ENCODE assay signal across 8 cellular contexts in genomic region chr16:22188595-22189442, GRCh38. TPM values are rescaled to one million over a fixed set of nuclear protein-coding genes. Genes with fewer than 3 reads are reported as not detected.
DNase-seq lines count a peak whose midpoint lies in the region; ATAC-seq and TF ChIP-seq lines count a peak whose summit lies in the region.

No MANE protein-coding gene starts in this region.

- H3K4me3 ChIP-seq in CD8-positive, alpha-beta memory T cell (ENCODE audit: low read length) = peak overlapping the region; percentile 51
- H3K4me3 ChIP-seq in HUES48 (ENCODE audit: low read depth, low read length) (peak overlapping the region; percentile 81; the same call in 1 of the 2 replicates), NT2/D1 (ENCODE audit: insufficient read length, low read depth) (no peak overlapping the region), epithelial cell of esophagus (ENCODE audit: low read length) (no peak overlapping the region)

- peaks cover 0 to 9% (median 4%) of the 10 kb centered on the region in 3 donors for H3K36me3 Mint-ChIP-seq in CD8-positive, alpha-beta memory T cell

- no peaks in the 10 kb centered on the region for H3K27me3 ChIP-seq in CD8-positive, alpha-beta memory T cell (ENCODE audit: insufficient read depth, low read length, poor library complexity, severe bottlenecking)
- peaks cover 9% of the 10 kb centered on the region; the same call in 1 of the 2 replicates for H3K27me3 ChIP-seq in HUES48 (ENCODE audit: control insufficient read depth, insufficient read depth, low read length)
- peaks cover 11% of the 10 kb centered on the region for H3K27me3 ChIP-seq in NT2/D1 (ENCODE audit: insufficient read depth, insufficient read length)

- peaks cover 42 to 64% (median 47%) of the 10 kb centered on the region in 3 donors for H3K4me1 Mint-ChIP-seq in CD8-positive, alpha-beta memory T cell

- H3K9me3 Mint-ChIP-seq in CD8-positive, alpha-beta memory T cell = peaks cover 0 to 5% (median 0%) of the 10 kb centered on the region in 5 donors

- peaks cover 53% of the 10 kb centered on the region for H3K4me1 ChIP-seq in CD8-positive, alpha-beta memory T cell (ENCODE audit: insufficient read depth, low read length)
- H3K4me1 ChIP-seq in HUES48 (ENCODE audit: control insufficient read depth, insufficient read depth, low read length) (peaks cover 20% of the 10 kb centered on the region), NT2/D1 (ENCODE audit: insufficient read depth, insufficient read length) (peaks cover 8% of the 10 kb centered on the region)

- H3K27me3 Mint-ChIP-seq in CD8-positive, alpha-beta memory T cell = peaks cover 0 to 8% of the 10 kb centered on the region in 2 donors

- H3K27ac ChIP-seq in CD8-positive, alpha-beta memory T cell (ENCODE audit: low read depth, low read length) = peak overlapping the region; percentile 99
- H3K27ac ChIP-seq in HUES48 (ENCODE audit: low read depth, low read length) = no peak overlapping the region

- no peaks in the 10 kb centered on the region for H3K9me3 ChIP-seq in CD8-positive, alpha-beta memory T cell (ENCODE audit: low read length)
- no peaks in the 10 kb centered on the region for H3K9me3 ChIP-seq in HUES48 (ENCODE audit: control insufficient read depth, insufficient read depth, low read length)
- H3K9me3 ChIP-seq in NT2/D1 (ENCODE audit: insufficient read depth, low read length) = no peaks in the 10 kb centered on the region

- peak overlapping the region; percentile 87 to 97 (median 94) for H3K4me3 Mint-ChIP-seq in CD8-positive, alpha-beta memory T cell

- peak; percentile 91 for TF ChIP-seq CTCF in epithelial cell of esophagus (IDR thresholded peaks at IDR 0.05; ENCODE audit: insufficient read depth, low read depth, low read length, missing control alignments)

- H3K9ac ChIP-seq in HUES48 (ENCODE audit: low read depth, low read length) (no peak overlapping the region), NT2/D1 (ENCODE audit: insufficient read length, low read depth) (no peak overlapping the region)

- POLR2A ChIA-PET in CD8-positive, alpha-beta memory T cell (lab: Charles Lee) = interaction anchor here (0.7 to 2.2 kb wide), 7 partner anchors 17 to 229 kb away, joined by 3 to 19 read pairs (median 4); partner anchors contain the start of genes EEF2K and MOSMO

- H3K27ac Mint-ChIP-seq in CD8-positive, alpha-beta memory T cell = peak overlapping the region; percentile 98 to 100 (median 99)

- ATAC-seq in stimulated activated naive CD8-positive, alpha-beta T cell treated with anti-CD3 and anti-CD28 coated beads, Interleukin-15, Interleukin-2, amounts not matched to agents 100 U/mL and 50 U/mL, for 24 hours = no peak
- ATAC-seq in HG03521 (IDR thresholded peaks at IDR 0.05; ENCODE audit: unreplicated experiment) = no peak

- DNase-seq in CD8-positive, alpha-beta memory T cell = peak; percentile 44 to 78 (median 68)
- DNase-seq in NT2/D1 (ENCODE audit: low read depth, low spot score) (peak; percentile 76), activated T-cell treated with anti-CD3 and anti-CD28 coated beads for 24 hours (ENCODE audit: low read depth) (peak; percentile 54), epithelial cell of esophagus (ENCODE audit: low read depth) (peak; percentile 88), myocyte (ENCODE audit: low read depth) (peak; percentile 90)
- DNase-seq in stimulated activated naive CD8-positive, alpha-beta T cell treated with anti-CD3 and anti-CD28 coated beads, Interleukin-15, Interleukin-2, amounts not matched to agents 100 U/mL and 50 U/mL, for 24 hours = peak; percentile 64

- CTCF ChIA-PET in CD8-positive, alpha-beta memory T cell (lab: Charles Lee) = interaction anchor here (0.7 to 8.4 kb wide), 25 partner anchors 9 to 528 kb away, joined by 3 to 115 read pairs (median 5); partner anchors contain the start of genes EEF2K, MOSMO, PDZD9 and POLR3E

- no peaks in the 10 kb centered on the region for H3K36me3 ChIP-seq in CD8-positive, alpha-beta memory T cell (ENCODE audit: insufficient read depth, low read length)
- H3K36me3 ChIP-seq in HUES48 (ENCODE audit: control insufficient read depth, insufficient read depth, low read length) (no peaks in the 10 kb centered on the region), NT2/D1 (ENCODE audit: insufficient read depth, insufficient read length, low read length) (no peaks in the 10 kb centered on the region)

RNA-seq across cellular contexts. Expression of gene EEF2K, which starts 17.3 kb away (rescaled TPM):
- 10 to 100 TPM; 27.2 to 28.3 TPM for total RNA-seq in CD8-positive, alpha-beta memory T cell
- 1.9 TPM for polyA plus RNA-seq in CD8-positive, alpha-beta memory T cell
- 19.8 and 22.2 TPM in 2 replicates for total RNA-seq in myocyte
- polyA plus RNA-seq in myocyte (2012) = 10.4 TPM

RNA-seq across cellular contexts. Expression of gene SDR42E2, which starts 26.5 kb away (rescaled TPM):
- under 1 TPM in 1 of 2 experiments, not detected in 1; 0.11 TPM for total RNA-seq in CD8-positive, alpha-beta memory T cell
- 0.92 TPM for polyA plus RNA-seq in CD8-positive, alpha-beta memory T cell
- total RNA-seq in myocyte = not detected in 2 replicates
- polyA plus RNA-seq in myocyte (2012) = 0.04 TPM

Comparison
In these comparisons a context has a peak if more than half of its experiments do, and no peak if none do; other contexts are left out.
1. H3K4me3 ChIP-seq: peak in CD8-positive, alpha-beta memory T cell (single experiment) and HUES48 (single experiment); none in NT2/D1 (single experiment) and epithelial cell of esophagus (single experiment).
2. Peak in every context shown above with its lines, with median percentiles within 50 percentile points of each other: DNase-seq.